In the genomic region with DNA sequence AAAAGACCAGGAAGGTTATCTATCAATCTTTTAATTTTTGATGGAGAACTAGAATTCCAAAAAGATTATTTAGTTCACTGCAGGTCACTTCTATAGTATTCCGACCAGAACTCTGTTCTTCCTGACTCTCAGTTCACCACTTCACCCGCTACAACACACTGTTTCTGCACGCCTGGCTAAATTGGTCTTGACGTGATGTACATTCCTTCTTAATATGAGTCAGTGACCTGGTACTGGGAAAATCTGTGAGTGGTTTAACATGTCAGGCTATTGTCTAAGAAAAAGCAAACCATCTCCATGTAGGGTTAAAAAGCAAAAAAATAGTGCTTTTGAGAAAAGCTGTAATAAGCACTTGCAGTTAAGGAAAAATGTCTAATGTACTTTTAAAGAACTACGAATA, we compare ENCODE assay signal across 27 cellular contexts.
A peak's percentile ranks its signal among the peaks of the same experiment; 100 is the strongest.
DNase-seq lines count a peak whose midpoint lies in the region; TF ChIP-seq lines count a peak whose summit lies in the region.
"Had no signal": no experiment of that assay in that cellular context is flagged by ENCODE, and none has a peak within 500 bp of the region (broad histone marks: within the 10 kb centered on the region; RNA-seq: fewer than 3 reads in every experiment).

No MANE protein-coding gene starts in this region.

- intact Hi-C loops in OCI-LY7 (cut with micrococcal nuclease; ENCODE audit: unreplicated experiment) = no loop called here

- H4K20me1 ChIP-seq in OCI-LY7 (ENCODE audit: insufficient read depth, low read length) = no peaks in the 10 kb centered on the region

- TF ChIP-seq CTCF in AG09309 (IDR thresholded peaks at IDR 0.05; ENCODE audit: control insufficient read depth, insufficient read depth, low read depth, low read length, missing control alignments) (no peak), choroid plexus epithelial cell (conservative IDR thresholded peaks at IDR 0.05; ENCODE audit: low read depth, low read length) (no peak), OCI-LY7 (conservative IDR thresholded peaks at IDR 0.05; ENCODE audit: low read length) (no peak)

- H3K36me3 ChIP-seq in OCI-LY7 (ENCODE audit: insufficient read depth, low read length) = no peaks in the 10 kb centered on the region
- H3K36me3 ChIP-seq: gastroesophageal sphincter, HAP-1, neutrophil, right atrium auricular region had no signal

- no peak overlapping the region for H2AFZ ChIP-seq in OCI-LY7 (ENCODE audit: low read length)

- H3K4me2 ChIP-seq in OCI-LY7 (ENCODE audit: low read length) = no peak overlapping the region
- H3K4me2 ChIP-seq: A549 had no signal

- H3K9me2 ChIP-seq in OCI-LY7 (ENCODE audit: insufficient read depth, low read length) = no peaks in the 10 kb centered on the region

- no peaks in the 10 kb centered on the region for H3K9me3 ChIP-seq in OCI-LY7 (ENCODE audit: low read length)
- H3K9me3 ChIP-seq: A549, HAP-1, neutrophil had no signal

- BruUV-seq in OCI-LY7 (replicated peaks; lab: Mats Ljungman, UMichigan) = no TSS peak

- no peak overlapping the region for H3K27ac ChIP-seq in OCI-LY7 (ENCODE audit: low read depth, low read length, poor library complexity, severe bottlenecking)
- H3K27ac ChIP-seq: A549, gastroesophageal sphincter, neutrophil, right atrium auricular region, RWPE1 had no signal

- H3K4me3 ChIP-seq in AG09309 (ENCODE audit: control insufficient read depth, low read depth, low read length) (no peak overlapping the region), choroid plexus epithelial cell (ENCODE audit: low read depth, low read length) (no peak overlapping the region), OCI-LY7 (ENCODE audit: low read depth, low read length, poor library complexity, severe bottlenecking) (no peak overlapping the region)
- H3K4me3 ChIP-seq: A549, gastroesophageal sphincter, HAP-1, right atrium auricular region had no signal

- CTCF ChIA-PET in OCI-LY7 (lab: Charles Lee; ENCODE audit: unreplicated experiment) = no interaction called here

- no peaks in the 10 kb centered on the region for H3K4me1 ChIP-seq in OCI-LY7 (ENCODE audit: insufficient read depth, low read length, poor library complexity, severe bottlenecking)
- H3K4me1 ChIP-seq: A549, gastroesophageal sphincter, HAP-1, right atrium auricular region had no signal

- DNase-seq in AG09309 (ENCODE audit: low read depth) (peak; percentile 42), HT1080 (ENCODE audit: low read depth) (peak; percentile 8), choroid plexus epithelial cell (ENCODE audit: low read depth) (peak; percentile 79), kidney tubule cell (ENCODE audit: low spot score) (peak; percentile 10), OCI-LY7 (ENCODE audit: low spot score) (no peak), AML-193 (lab: John Stamatoyannopoulos, UW) (no peak), GDM1 (lab: John Stamatoyannopoulos, UW) (no peak), retina (no peak)
- DNase-seq: activated CD4-positive, alpha-beta memory T cell treated with anti-CD3 and anti-CD28 coated beads for 36 hours; activated CD4-positive, CD25-positive, alpha-beta regulatory T cell; activated gamma-delta T cell; activated naive CD8-positive, alpha-beta T cell treated with anti-CD3 and anti-CD28 coated beads, Interleukin-2, amount 50 U/mL, for 24 hours; activated T-cell treated with anti-CD3 and anti-CD28 coated beads for 4 hours; CD4-positive, CD25-positive, alpha-beta regulatory T cell; GF-D8; islet precursor cell; KBM-7; MV-4-11; NCI-H2171 treated with DMSO at 0.1 percent for 48 hours; NCI-H526; T1000 had no signal

- no peaks in the 10 kb centered on the region for H3K79me2 ChIP-seq in OCI-LY7 (ENCODE audit: insufficient read depth, low read depth, low read length)

- POLR2A ChIA-PET in OCI-LY7 (lab: Charles Lee) = no interaction called here

Comparison
In these comparisons a context has a peak if more than half of its experiments do, and no peak if none do; other contexts are left out.
1. DNase-seq: peak in AG09309 (single experiment), HT1080 (single experiment), choroid plexus epithelial cell (single experiment) and kidney tubule cell (single experiment); none in OCI-LY7 (single experiment), AML-193 (0 of 2), GDM1 (single experiment) and retina (single experiment).